ENCODE assay signal across 1 cellular context in genomic region chr19:4375620-4376228, GRCh38.
A peak's percentile ranks its signal among the peaks of the same experiment; 100 is the strongest.
TF ChIP-seq lines count a peak whose summit lies in the region.

No MANE protein-coding gene starts in this region.

TF ChIP-seq in K562, 482 proteins besides CTCF, POLR2A, EP300 and RAD21 (continued from another document and continues in another):
- TF ChIP-seq CBX8 (IDR thresholded peaks at IDR 0.05; ENCODE audit: borderline replicate concordance, extremely low read depth, low read depth, low read length, poor library complexity, severe bottlenecking) (no peak), ZNF41 (CRISPR knock-in tag; conservative IDR thresholded peaks at IDR 0.05) (no peak), ZNF174 (CRISPR knock-in tag; IDR thresholded peaks at IDR 0.05) (no peak), ZKSCAN1 (IDR thresholded peaks at IDR 0.05; ENCODE audit: low read depth, low read length) (no peak), SP1 (CRISPR knock-in tag; IDR thresholded peaks at IDR 0.05) (peak; percentile 59; the same call in 1 of the 2 replicates), PREB (CRISPR knock-in tag; IDR thresholded peaks at IDR 0.05) (no peak), SRSF9 (IDR thresholded peaks at IDR 0.05; ENCODE audit: borderline replicate concordance, low read depth, low read length) (no peak), XRCC4 (IDR thresholded peaks at IDR 0.05; ENCODE audit: extremely low read depth, insufficient read depth, insufficient read length) (no peak), RNF2 (IDR thresholded peaks at IDR 0.05) (peak; percentile 84), ETV1 (tag; conservative IDR thresholded peaks at IDR 0.05; ENCODE audit: low read depth) (no peak), TEAD2 (tag; IDR thresholded peaks at IDR 0.05) (no peak), MIER1 (IDR thresholded peaks at IDR 0.05; ENCODE audit: low read depth) (no peak), NCOA6 (IDR thresholded peaks at IDR 0.05) (no peak), CREB3L1 (IDR thresholded peaks at IDR 0.05; ENCODE audit: borderline replicate concordance, low read depth) (peak; percentile 66; the same call in 1 of the 2 replicates), ZNF253 (CRISPR knock-in tag; conservative IDR thresholded peaks at IDR 0.05) (no peak), NFIX (CRISPR knock-in tag; IDR thresholded peaks at IDR 0.05; ENCODE audit: low read depth) (no peak), ZBTB8A (IDR thresholded peaks at IDR 0.05; ENCODE audit: partially characterized antibody) (no peak), SMAD4 (CRISPR knock-in tag; conservative IDR thresholded peaks at IDR 0.05) (peak; percentile 58), SAP30 (IDR thresholded peaks at IDR 0.05; ENCODE audit: borderline replicate concordance, insufficient read depth, low read depth, low read length, poor library complexity, severe bottlenecking) (no peak), PCBP1 (IDR thresholded peaks at IDR 0.05; ENCODE audit: low read depth, low read length, poor library complexity, severe bottlenecking) (no peak), FOXO4 (CRISPR knock-in tag; IDR thresholded peaks at IDR 0.05) (no peak), COPS2 (conservative IDR thresholded peaks at IDR 0.05) (no peak), TCFL5 (CRISPR knock-in tag; conservative IDR thresholded peaks at IDR 0.05) (no peak), RB1 (IDR thresholded peaks at IDR 0.05; ENCODE audit: low read depth) (0 out of 2 replicates have a peak, but pooled peaks have one; percentile 27), ATF1 (CRISPR knock-in tag; IDR thresholded peaks at IDR 0.05) (no peak), ATF1 (tag; IDR thresholded peaks at IDR 0.05) (peak; percentile 94), E2F4 (CRISPR knock-in tag; IDR thresholded peaks at IDR 0.05; ENCODE audit: low read depth) (no peak), HMGN3 (IDR thresholded peaks at IDR 0.05; ENCODE audit: borderline replicate concordance, extremely low read depth, insufficient read length, low read depth, low read length) (no peak), GTF2E2 (tag; IDR thresholded peaks at IDR 0.05) (no peak), SIRT6 (IDR thresholded peaks at IDR 0.05; ENCODE audit: low read depth, low read length) (no peak), NEUROD1 (IDR thresholded peaks at IDR 0.05; ENCODE audit: borderline replicate concordance, low read depth, low read length, partially characterized antibody) (peak; percentile 84), TBL1XR1 (IDR thresholded peaks at IDR 0.05; ENCODE audit: low read length in 2 of 2) (peak in 1 of 2 experiments; percentile 70; a peak in 1 of 4 replicates), NONO (IDR thresholded peaks at IDR 0.05; ENCODE audit: low read depth in 2 of 2, low read length in 1 of 2) (no peak; a peak in 1 of 4 replicates), TGIF2 (CRISPR knock-in tag; IDR thresholded peaks at IDR 0.05) (no peak), KAT7 (CRISPR knock-in tag; IDR thresholded peaks at IDR 0.05; ENCODE audit: borderline replicate concordance) (no peak), FOXJ3 (CRISPR knock-in tag; IDR thresholded peaks at IDR 0.05) (no peak), ZNF785 (CRISPR knock-in tag; IDR thresholded peaks at IDR 0.05) (no peak), TFAM (CRISPR knock-in tag; conservative IDR thresholded peaks at IDR 0.05) (no peak), DNMT1 (IDR thresholded peaks at IDR 0.05) (no peak), ELF2 (CRISPR knock-in tag; IDR thresholded peaks at IDR 0.05) (no peak), ETV6 (IDR thresholded peaks at IDR 0.05; ENCODE audit: borderline replicate concordance in 1 of 2, low read depth in 2 of 2, low read length in 1 of 2) (no peak), ETV6 (CRISPR knock-in tag; IDR thresholded peaks at IDR 0.05; ENCODE audit: borderline replicate concordance) (no peak), NFYB (IDR thresholded peaks at IDR 0.05; ENCODE audit: extremely low read depth, insufficient read length) (no peak), NCOA1 (IDR thresholded peaks at IDR 0.05; ENCODE audit: low read depth) (peak; percentile 72), GATA2 (CRISPR knock-in tag; IDR thresholded peaks at IDR 0.05) (peak; percentile 87), ZNF609 (CRISPR knock-in tag; IDR thresholded peaks at IDR 0.05; ENCODE audit: borderline replicate concordance) (no peak), SRSF3 (IDR thresholded peaks at IDR 0.05; ENCODE audit: insufficient read depth, low read length) (no peak), MCM2 (IDR thresholded peaks at IDR 0.05; ENCODE audit: low read depth) (no peak), ZNF3 (CRISPR knock-in tag; IDR thresholded peaks at IDR 0.05) (no peak), FIP1L1 (IDR thresholded peaks at IDR 0.05; ENCODE audit: low read depth, low read length, poor library complexity, severe bottlenecking) (no peak), NFATC3 (IDR thresholded peaks at IDR 0.05) (peak; percentile 41; the same call in 1 of the 2 replicates), U2AF2 (optimal IDR thresholded peaks at IDR 0.05; ENCODE audit: low read depth, low read length) (no peak), ZHX1 (conservative IDR thresholded peaks at IDR 0.05; ENCODE audit: low read length) (no peak)
- TF ChIP-seq, protein P1, sequence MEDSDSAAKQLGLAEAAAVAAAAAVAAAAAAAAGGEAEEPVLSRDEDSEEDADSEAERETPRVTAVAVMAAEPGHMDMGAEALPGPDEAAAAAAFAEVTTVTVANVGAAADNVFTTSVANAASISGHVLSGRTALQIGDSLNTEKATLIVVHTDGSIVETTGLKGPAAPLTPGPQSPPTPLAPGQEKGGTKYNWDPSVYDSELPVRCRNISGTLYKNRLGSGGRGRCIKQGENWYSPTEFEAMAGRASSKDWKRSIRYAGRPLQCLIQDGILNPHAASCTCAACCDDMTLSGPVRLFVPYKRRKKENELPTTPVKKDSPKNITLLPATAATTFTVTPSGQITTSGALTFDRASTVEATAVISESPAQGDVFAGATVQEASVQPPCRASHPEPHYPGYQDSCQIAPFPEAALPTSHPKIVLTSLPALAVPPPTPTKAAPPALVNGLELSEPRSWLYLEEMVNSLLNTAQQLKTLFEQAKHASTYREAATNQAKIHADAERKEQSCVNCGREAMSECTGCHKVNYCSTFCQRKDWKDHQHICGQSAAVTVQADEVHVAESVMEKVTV (CRISPR knock-in tag; IDR thresholded peaks at IDR 0.05): peak; percentile 40; the same call in 1 of the 2 replicates
- TF ChIP-seq, protein P2, sequence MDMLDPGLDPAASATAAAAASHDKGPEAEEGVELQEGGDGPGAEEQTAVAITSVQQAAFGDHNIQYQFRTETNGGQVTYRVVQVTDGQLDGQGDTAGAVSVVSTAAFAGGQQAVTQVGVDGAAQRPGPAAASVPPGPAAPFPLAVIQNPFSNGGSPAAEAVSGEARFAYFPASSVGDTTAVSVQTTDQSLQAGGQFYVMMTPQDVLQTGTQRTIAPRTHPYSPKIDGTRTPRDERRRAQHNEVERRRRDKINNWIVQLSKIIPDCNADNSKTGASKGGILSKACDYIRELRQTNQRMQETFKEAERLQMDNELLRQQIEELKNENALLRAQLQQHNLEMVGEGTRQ (CRISPR knock-in tag; IDR thresholded peaks at IDR 0.05): no peak
- TF ChIP-seq, protein P3, sequence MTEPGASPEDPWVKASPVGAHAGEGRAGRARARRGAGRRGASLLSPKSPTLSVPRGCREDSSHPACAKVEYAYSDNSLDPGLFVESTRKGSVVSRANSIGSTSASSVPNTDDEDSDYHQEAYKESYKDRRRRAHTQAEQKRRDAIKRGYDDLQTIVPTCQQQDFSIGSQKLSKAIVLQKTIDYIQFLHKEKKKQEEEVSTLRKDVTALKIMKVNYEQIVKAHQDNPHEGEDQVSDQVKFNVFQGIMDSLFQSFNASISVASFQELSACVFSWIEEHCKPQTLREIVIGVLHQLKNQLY (CRISPR knock-in tag; conservative IDR thresholded peaks at IDR 0.05): no peak
